ENCODE assay signal across 7 cellular contexts in the genomic region with DNA sequence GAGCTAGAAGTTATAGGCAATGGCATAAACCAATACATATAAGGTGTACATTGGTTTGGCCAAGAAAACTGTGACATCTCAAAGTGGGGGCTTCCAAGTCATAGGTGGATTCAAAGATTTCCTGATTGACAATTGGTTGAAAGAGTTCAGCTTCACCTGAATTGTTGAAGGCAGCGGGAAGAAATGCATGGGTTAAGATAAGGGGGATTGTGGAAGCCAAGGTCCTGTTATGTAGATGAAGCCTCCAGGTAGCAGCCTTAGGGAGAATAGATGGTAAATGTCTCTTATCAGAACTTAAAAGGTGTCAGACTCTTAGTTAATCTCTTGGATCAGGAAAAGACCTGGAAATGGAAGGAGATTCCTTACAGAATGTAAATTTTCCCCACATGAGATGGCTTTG. TPM values are rescaled to one million over a fixed set of nuclear protein-coding genes. Genes with fewer than 3 reads are reported as not detected.
"Had no signal": no experiment of that assay in that cellular context is flagged by ENCODE, and none has a peak within 500 bp of the region (broad histone marks: within the 10 kb centered on the region; RNA-seq: fewer than 3 reads in every experiment).

No MANE protein-coding gene starts in this region.

- H2AFZ ChIP-seq: GM23248 had no signal

- H3K9me3 Mint-ChIP-seq: IgD-negative memory B cell had no signal

- H3K27ac ChIP-seq: GM23248 had no signal

- H3K36me3 Mint-ChIP-seq: IgD-negative memory B cell had no signal

- H3K27ac Mint-ChIP-seq: IgD-negative memory B cell had no signal

- DNase-seq: GM23248, H9, HCEC 1CT, KBM-7 had no signal

- H3K4me3 ChIP-seq: GM23248 had no signal

- ATAC-seq: HepG2 had no signal

- H3K4me3 Mint-ChIP-seq: H9, IgD-negative memory B cell had no signal

- H3K9ac ChIP-seq: GM23248 had no signal

RNA-seq across cellular contexts. Expression of gene ATP8A2, which starts 26.0 kb away (rescaled TPM):
- total RNA-seq: HT-29 had no signal
- polyA plus RNA-seq: HepG2 had no signal
